Comparison of ENCODE assay signal across 18 cellular contexts in genomic region chr20:38111366-38112232, GRCh38. TPM values are rescaled to one million over a fixed set of nuclear protein-coding genes. Genes with fewer than 3 reads are reported as not detected.
DNase-seq lines count a peak whose midpoint lies in the region; ATAC-seq, FAIRE-seq and TF ChIP-seq lines count a peak whose summit lies in the region.
"Had no signal": no experiment of that assay in that cellular context is flagged by ENCODE, and none has a peak within 500 bp of the region (broad histone marks: within the 10 kb centered on the region; RNA-seq: fewer than 3 reads in every experiment).

No MANE protein-coding gene starts in this region.

- DNase-seq in right atrium auricular region (ENCODE audit: low spot score) = peak; percentile 46
- DNase-seq in cardiac septum (ENCODE audit: low spot score) = no peak
- DNase-seq in astrocyte (ENCODE audit: low read depth) = no peak
- DNase-seq in mesothelial cell of epicardium (ENCODE audit: low spot score in 2 of 2, unreplicated experiment in 2 of 2) = no peak
- no peak for DNase-seq in uterus
- DNase-seq in OCI-M1 (lab: John Stamatoyannopoulos, UW) = no peak
- DNase-seq in NCI-H2081 treated with DMSO at 0.1 percent for 48 hours (lab: John Stamatoyannopoulos, UW) = no peak
- DNase-seq: H9; KG1; midbrain; NCI-H1930; SIG-M5; stimulated activated CD4-positive, alpha-beta T cell treated with anti-CD3 and anti-CD28 coated beads, Interleukin-15, amount 100 ng/mL, for 24 hours; testis had no signal

- no peaks in the 10 kb centered on the region for H3K27me3 ChIP-seq in right atrium auricular region
- H3K27me3 ChIP-seq in astrocyte (ENCODE audit: insufficient read depth, low read length) = no peaks in the 10 kb centered on the region
- no peaks in the 10 kb centered on the region for H3K27me3 ChIP-seq in uterus
- H3K27me3 ChIP-seq: testis had no signal

- H3K9me3 Mint-ChIP-seq in astrocyte (ENCODE audit: unreplicated experiment) (no peaks in the 10 kb centered on the region), mesothelial cell of epicardium (peaks cover 5% of the 10 kb centered on the region)
- H3K9me3 Mint-ChIP-seq: activated naive CD4-positive, alpha-beta T cell treated with anti-CD3 and anti-CD28 coated beads, Interleukin-2, amount 50 U/mL, for 24 hours; dendritic cell treated with granulocyte-macrophage colony-stimulating factor and Interleukin-4, amounts not matched to agents 40 ng/mL and 50 ng/mL, for 4 days; H9; T-helper 1 cell treated with Interleukin-12 subunit alpha and Interleukin-12 subunit beta and Interleukin-4 antibody, amounts not matched to agents 30 μg/mL and 1 μg/mL, for 36 hours had no signal

- H3K9me3 ChIP-seq in right atrium auricular region = no peaks in the 10 kb centered on the region
- H3K9me3 ChIP-seq in astrocyte (ENCODE audit: insufficient read depth, low read depth, low read length) = no peaks in the 10 kb centered on the region
- H3K9me3 ChIP-seq in uterus = no peaks in the 10 kb centered on the region
- H3K9me3 ChIP-seq: testis had no signal

- H3K4me3 ChIP-seq in right atrium auricular region (no peak overlapping the region), astrocyte (ENCODE audit: insufficient read depth, low read depth, low read length) (no peak overlapping the region), uterus (no peak overlapping the region)
- H3K4me3 ChIP-seq: testis had no signal

- H3K27ac ChIP-seq in right atrium auricular region = peak overlapping the region; percentile 77 to 88
- H3K27ac ChIP-seq in astrocyte (ENCODE audit: low read depth, low read length) = no peak overlapping the region
- H3K27ac ChIP-seq in uterus = peak overlapping the region; percentile 79 to 88
- H3K27ac ChIP-seq: testis had no signal

- no peaks in the 10 kb centered on the region for H4K20me1 ChIP-seq in astrocyte (ENCODE audit: insufficient read depth, low read length)

- H2AFZ ChIP-seq in astrocyte (ENCODE audit: low read depth, low read length) = no peak overlapping the region

- no peak overlapping the region for H3K9ac ChIP-seq in astrocyte (ENCODE audit: low read length)

- peak overlapping the region; percentile 76 for H3K4me3 Mint-ChIP-seq in astrocyte (ENCODE audit: unreplicated experiment)
- no peak overlapping the region for H3K4me3 Mint-ChIP-seq in mesothelial cell of epicardium
- H3K4me3 Mint-ChIP-seq: activated naive CD4-positive, alpha-beta T cell treated with anti-CD3 and anti-CD28 coated beads, Interleukin-2, amount 50 U/mL, for 24 hours; dendritic cell treated with granulocyte-macrophage colony-stimulating factor and Interleukin-4, amounts not matched to agents 40 ng/mL and 50 ng/mL, for 4 days; H9; T-helper 1 cell treated with Interleukin-12 subunit alpha and Interleukin-12 subunit beta and Interleukin-4 antibody, amounts not matched to agents 30 μg/mL and 1 μg/mL, for 36 hours had no signal

- H3K27me3 Mint-ChIP-seq in astrocyte (ENCODE audit: low read depth, unreplicated experiment) (no peaks in the 10 kb centered on the region), mesothelial cell of epicardium (ENCODE audit: low read depth) (no peaks in the 10 kb centered on the region)
- H3K27me3 Mint-ChIP-seq: activated naive CD4-positive, alpha-beta T cell treated with anti-CD3 and anti-CD28 coated beads, Interleukin-2, amount 50 U/mL, for 24 hours; dendritic cell treated with granulocyte-macrophage colony-stimulating factor and Interleukin-4, amounts not matched to agents 40 ng/mL and 50 ng/mL, for 4 days had no signal

- TF ChIP-seq POLR2A in uterus (IDR thresholded peaks at IDR 0.05) = no peak

- intact Hi-C loops in cardiac septum (cut with DNase I) = no loop called here
- intact Hi-C loops in uterus (cut with DNase I; ENCODE audit: low total_unique reads) = no loop called here

- ATAC-seq in HG03378 (IDR thresholded peaks at IDR 0.05; ENCODE audit: unreplicated experiment) = no peak

- H3K4me1 ChIP-seq in right atrium auricular region (peaks cover 0 to 61% of the 10 kb centered on the region in 2 donors), astrocyte (ENCODE audit: insufficient read depth, low read length) (peaks cover 29% of the 10 kb centered on the region), uterus (peaks cover 11 to 17% of the 10 kb centered on the region in 2 donors)

- no peak for TF ChIP-seq CTCF in right atrium auricular region (IDR thresholded peaks at IDR 0.05)
- TF ChIP-seq CTCF in astrocyte (IDR thresholded peaks at IDR 0.05; ENCODE audit: insufficient read depth, low read depth, low read length) = no peak
- no peak for TF ChIP-seq CTCF in mesothelial cell of epicardium (IDR thresholded peaks at IDR 0.05; ENCODE audit: unreplicated experiment)
- TF ChIP-seq CTCF in uterus (IDR thresholded peaks at IDR 0.05) = no peak

- H3K27ac Mint-ChIP-seq in astrocyte (ENCODE audit: unreplicated experiment) (peak overlapping the region; percentile 78), mesothelial cell of epicardium (peak overlapping the region; percentile 51)
- H3K27ac Mint-ChIP-seq: activated naive CD4-positive, alpha-beta T cell treated with anti-CD3 and anti-CD28 coated beads, Interleukin-2, amount 50 U/mL, for 24 hours; dendritic cell treated with granulocyte-macrophage colony-stimulating factor and Interleukin-4, amounts not matched to agents 40 ng/mL and 50 ng/mL, for 4 days; H9; T-helper 1 cell treated with Interleukin-12 subunit alpha and Interleukin-12 subunit beta and Interleukin-4 antibody, amounts not matched to agents 30 μg/mL and 1 μg/mL, for 36 hours had no signal

- FAIRE-seq in astrocyte (lab: Jason Lieb, UNC) = no peak

- H3K4me1 Mint-ChIP-seq in astrocyte (ENCODE audit: low read depth, unreplicated experiment) (peaks cover 32% of the 10 kb centered on the region), mesothelial cell of epicardium (peaks cover 37% of the 10 kb centered on the region)
- H3K4me1 Mint-ChIP-seq: activated naive CD4-positive, alpha-beta T cell treated with anti-CD3 and anti-CD28 coated beads, Interleukin-2, amount 50 U/mL, for 24 hours had no signal

- no peaks in the 10 kb centered on the region for H3K79me2 ChIP-seq in astrocyte (ENCODE audit: insufficient read depth, low read length)

- no peak overlapping the region for H3K4me2 ChIP-seq in astrocyte (ENCODE audit: low read length)

- H3K36me3 ChIP-seq in right atrium auricular region = no peaks in the 10 kb centered on the region
- no peaks in the 10 kb centered on the region for H3K36me3 ChIP-seq in astrocyte (ENCODE audit: insufficient read depth, low read length)
- no peaks in the 10 kb centered on the region for H3K36me3 ChIP-seq in uterus

- H3K36me3 Mint-ChIP-seq in astrocyte (ENCODE audit: low read depth, unreplicated experiment) = no peaks in the 10 kb centered on the region
- H3K36me3 Mint-ChIP-seq in mesothelial cell of epicardium = peaks cover 2% of the 10 kb centered on the region
- H3K36me3 Mint-ChIP-seq: activated naive CD4-positive, alpha-beta T cell treated with anti-CD3 and anti-CD28 coated beads, Interleukin-2, amount 50 U/mL, for 24 hours had no signal

RNA-seq across cellular contexts. Expression of gene TGM2, which starts 53.5 kb away (rescaled TPM):
- 1,000 to 10,000 TPM in 1 of 2 donors, 100 to 1,000 TPM in 1; 680 to 1,303 TPM for total RNA-seq in right atrium auricular region
- total RNA-seq in cardiac septum = 792 TPM
- 48.2 and 98.9 TPM in 2 replicates for total RNA-seq in astrocyte
- total RNA-seq in mesothelial cell of epicardium = 32.4 to 35.7 TPM (median 35.3 TPM) in 3 replicates
- total RNA-seq in uterus = 100 to 1,000 TPM; 136 to 639 (median 209) TPM
